In genomic region chr2:238090887-238091286, GRCh38 we compare ENCODE assay signal across 1 cellular context.
TF ChIP-seq lines count a peak whose summit lies in the region.

No MANE protein-coding gene starts in this region.

TF ChIP-seq in HEK293, 187 proteins besides CTCF, POLR2A, EP300 and RAD21:
- TF ChIP-seq PRDM10 (tag by site-specific recombination; IDR thresholded peaks at IDR 0.05) (peak; percentile 57), ZBTB1 (tag by site-specific recombination; IDR thresholded peaks at IDR 0.05) (no peak), ZIC2 (tag by site-specific recombination; IDR thresholded peaks at IDR 0.05) (no peak), ZNF133 (tag by site-specific recombination; IDR thresholded peaks at IDR 0.05) (no peak), ZNF335 (tag by site-specific recombination; conservative IDR thresholded peaks at IDR 0.05) (no peak)
